ENCODE assay signal across 17 cellular contexts in the genomic region with DNA sequence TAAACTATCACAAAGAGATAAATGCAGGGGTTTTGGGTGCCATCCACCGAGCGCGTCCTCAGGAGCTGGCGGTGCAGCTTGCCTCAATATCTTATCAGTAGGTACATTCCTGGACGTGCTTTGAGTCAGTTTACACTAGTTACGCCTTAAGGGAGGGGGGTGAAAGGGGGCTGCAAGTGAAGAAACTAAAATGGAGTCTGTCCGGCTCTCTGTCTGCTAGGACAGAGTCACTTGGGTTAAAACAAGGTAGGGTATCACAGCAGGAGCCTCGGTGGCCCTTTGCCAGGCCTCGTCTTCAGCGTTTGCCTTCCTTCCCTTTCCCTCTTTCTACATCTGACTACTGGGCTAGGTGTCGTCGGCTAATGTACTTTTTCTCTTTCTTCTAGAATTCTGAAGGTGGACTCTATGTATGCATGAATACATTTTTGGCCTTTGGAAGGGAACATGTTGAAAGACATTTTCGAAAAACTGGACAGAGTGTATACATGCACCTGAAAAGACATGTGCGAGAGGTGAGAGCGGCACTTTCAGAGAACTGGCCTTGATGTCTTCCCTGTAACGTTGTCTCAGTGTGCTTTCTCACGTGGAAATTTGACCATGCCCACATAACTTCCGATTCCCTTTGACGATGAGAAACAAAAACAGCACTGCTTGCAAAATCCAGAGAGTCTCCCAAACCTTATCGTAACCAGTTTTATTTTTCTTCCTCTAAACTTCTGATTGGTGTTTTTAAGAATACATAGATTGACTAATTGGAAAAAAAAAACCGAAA. TPM values are rescaled to one million over a fixed set of nuclear protein-coding genes. Genes with fewer than 3 reads are reported as not detected.
DNase-seq lines count a peak whose midpoint lies in the region; ATAC-seq and TF ChIP-seq lines count a peak whose summit lies in the region.
"Had no signal": no experiment of that assay in that cellular context is flagged by ENCODE, and none has a peak within 500 bp of the region (broad histone marks: within the 10 kb centered on the region; RNA-seq: fewer than 3 reads in every experiment).

No MANE protein-coding gene starts in this region.

- H3K36me3 Mint-ChIP-seq in T-cell = peaks cover 15% of the 10 kb centered on the region

- no peak overlapping the region for H3K4me3 Mint-ChIP-seq in T-cell
- H3K4me3 Mint-ChIP-seq: CD14-positive monocyte had no signal

- H3K27ac Mint-ChIP-seq in T-cell = no peak overlapping the region
- H3K27ac Mint-ChIP-seq: CD14-positive monocyte had no signal

- H3K4me1 ChIP-seq in skeletal muscle tissue (ENCODE audit: control insufficient read depth in 3 of 3, insufficient read depth in 3 of 3, low read length in 3 of 3) = peaks cover 3 to 15% (median 11%) of the 10 kb centered on the region in 3 donors
- H3K4me1 ChIP-seq: parathyroid adenoma had no signal

- TF ChIP-seq CTCF in brain microvascular endothelial cell (IDR thresholded peaks at IDR 0.05; ENCODE audit: low read depth, low read length, missing control alignments) = no peak

- H3K27me3 Mint-ChIP-seq in T-cell = no peaks in the 10 kb centered on the region

- ATAC-seq in left ventricle myocardium superior (peak; percentile 37), GM18517 (IDR thresholded peaks at IDR 0.05; ENCODE audit: unreplicated experiment) (no peak), T-cell (replicated peaks in 1 of 4) (no peak)
- ATAC-seq: body of pancreas had no signal

- H3K4me1 Mint-ChIP-seq in T-cell = peaks cover 0 to 4% (median 0%) of the 10 kb centered on the region in 3 donors
- H3K4me1 Mint-ChIP-seq: CD14-positive monocyte had no signal

- no peak overlapping the region for H3K4me3 ChIP-seq in brain microvascular endothelial cell (ENCODE audit: low read depth, low read length)
- no peak overlapping the region for H3K4me3 ChIP-seq in skeletal muscle tissue (ENCODE audit: low read length in 3 of 3)
- H3K4me3 ChIP-seq: body of pancreas had no signal

- CTCF ChIA-PET in HEK293T (lab: Yijun Ruan, JAX) = no interaction called here
- CTCF ChIA-PET in T-cell (lab: Charles Lee) = no interaction called here

- intact Hi-C loops in left ventricle myocardium superior (cut with micrococcal nuclease) = no loop called here

- POLR2A ChIA-PET in HEK293T (lab: Yijun Ruan, JAX) (no interaction called here), T-cell (lab: Charles Lee) (interaction anchor here in 1 of 2 donors (0.6 kb wide), 1 partner anchor 504 kb away, joined by 5 read pairs; no protein-coding TSS in a partner anchor)

- H3K36me3 ChIP-seq in brain microvascular endothelial cell (replicated peaks) (no peaks in the 10 kb centered on the region), skeletal muscle tissue (ENCODE audit: control insufficient read depth in 3 of 3, insufficient read depth in 3 of 3, low read length in 3 of 3) (peaks cover 0 to 7% (median 4%) of the 10 kb centered on the region in 3 donors)

- no peak for DNase-seq in HEK293T (ENCODE audit: extremely low spot score)
- peak; percentile 16 for DNase-seq in brain microvascular endothelial cell
- DNase-seq in left ventricle myocardium superior = peak; percentile 41
- DNase-seq in T-cell = no peak
- DNase-seq in NCI-H1048 (lab: John Stamatoyannopoulos, UW) = no peak
- no peak for DNase-seq in NCI-H2171 (lab: John Stamatoyannopoulos, UW)
- DNase-seq: activated CD8-positive, alpha-beta memory T cell treated with anti-CD3 and anti-CD28 coated beads for 24 hours; activated effector memory CD4-positive, alpha-beta T cell treated with Interleukin-2 at 50 U/mL for 16 hours; effector CD8-positive, alpha-beta T cell; NCI-H187; NCI-H510A; WERI-Rb-1 had no signal

- H3K27ac ChIP-seq in brain microvascular endothelial cell = peak overlapping the region; percentile 78
- peak overlapping the region; percentile 15 for H3K27ac ChIP-seq in skeletal muscle tissue (ENCODE audit: low read depth, low read length)
- H3K27ac ChIP-seq: body of pancreas, parathyroid adenoma, WERI-Rb-1 had no signal

- no peaks in the 10 kb centered on the region for H3K9me3 ChIP-seq in skeletal muscle tissue (ENCODE audit: control insufficient read depth in 3 of 3, low read length in 3 of 3)
- H3K9me3 ChIP-seq: body of pancreas had no signal

- H3K27me3 ChIP-seq in brain microvascular endothelial cell (replicated peaks) (no peaks in the 10 kb centered on the region), skeletal muscle tissue (ENCODE audit: control insufficient read depth in 3 of 3, insufficient read depth in 3 of 3, low read length in 3 of 3) (no peaks in the 10 kb centered on the region)
- H3K27me3 ChIP-seq: body of pancreas had no signal

- in situ Hi-C loops in brain microvascular endothelial cell (cut with HindIII; ENCODE audit: low pct_ligation_motif_present, low sequenced_read_pairs) = no loop called here

- H3K9me3 Mint-ChIP-seq in T-cell = no peaks in the 10 kb centered on the region

- no peak overlapping the region for H3K9ac ChIP-seq in skeletal muscle tissue (ENCODE audit: low read depth in 1 of 3, low read length in 3 of 3)
- H3K9ac ChIP-seq: parathyroid adenoma had no signal

TF ChIP-seq in HEK293T, 16 proteins besides CTCF, POLR2A, EP300 and RAD21:
- TF ChIP-seq L3MBTL2 (conservative IDR thresholded peaks at IDR 0.05) (0 out of 2 replicates have a peak, but pooled peaks have one; percentile 15), CTBP1 (IDR thresholded peaks at IDR 0.05; ENCODE audit: borderline replicate concordance) (no peak)

RNA-seq across cellular contexts. Expression of a gene that starts 28.8 kb away (rescaled TPM):
- total RNA-seq in left ventricle myocardium superior (156 TPM), skeletal muscle tissue (26.1 TPM), T-cell (1 to 10 TPM; 6.2 to 7.9 (median 7.0) TPM)

Comparison
In these comparisons a context has a peak if more than half of its experiments do, and no peak if none do; other contexts are left out.
1. DNase-seq: peak in brain microvascular endothelial cell (single experiment) and left ventricle myocardium superior (single experiment); none in HEK293T (single experiment), T-cell (0 of 34), NCI-H1048 (single experiment) and NCI-H2171 (single experiment).